ENCODE assay signal across 1 cellular context in the genomic region with DNA sequence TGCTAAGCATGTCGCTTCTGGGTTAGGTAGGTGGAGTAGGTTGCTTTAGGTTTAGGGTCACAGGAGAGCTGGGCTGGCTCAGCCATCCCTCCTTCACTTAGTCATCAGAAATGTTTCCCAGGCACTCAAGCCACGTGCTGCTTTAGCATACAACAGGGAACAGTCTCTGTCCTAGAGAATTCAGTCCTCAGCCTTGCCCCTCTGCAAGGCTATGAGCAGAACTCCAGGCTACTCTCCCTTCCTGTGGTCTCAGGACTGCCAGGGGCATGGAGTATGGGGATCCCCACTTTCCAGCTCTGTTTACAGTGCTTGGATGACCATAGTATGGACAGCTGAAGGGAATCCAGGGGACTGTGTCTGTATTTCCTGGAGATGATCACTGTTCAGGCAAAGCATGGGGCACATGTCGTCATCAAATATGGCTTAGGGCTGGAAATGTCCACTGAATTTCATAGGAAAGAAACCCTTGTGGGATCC.
TF ChIP-seq lines count a peak whose summit lies in the region.

No MANE protein-coding gene starts in this region.

TF ChIP-seq in GM12878, 131 proteins besides CTCF, POLR2A, EP300 and RAD21 (continued from another document):
- TF ChIP-seq, protein P1, sequence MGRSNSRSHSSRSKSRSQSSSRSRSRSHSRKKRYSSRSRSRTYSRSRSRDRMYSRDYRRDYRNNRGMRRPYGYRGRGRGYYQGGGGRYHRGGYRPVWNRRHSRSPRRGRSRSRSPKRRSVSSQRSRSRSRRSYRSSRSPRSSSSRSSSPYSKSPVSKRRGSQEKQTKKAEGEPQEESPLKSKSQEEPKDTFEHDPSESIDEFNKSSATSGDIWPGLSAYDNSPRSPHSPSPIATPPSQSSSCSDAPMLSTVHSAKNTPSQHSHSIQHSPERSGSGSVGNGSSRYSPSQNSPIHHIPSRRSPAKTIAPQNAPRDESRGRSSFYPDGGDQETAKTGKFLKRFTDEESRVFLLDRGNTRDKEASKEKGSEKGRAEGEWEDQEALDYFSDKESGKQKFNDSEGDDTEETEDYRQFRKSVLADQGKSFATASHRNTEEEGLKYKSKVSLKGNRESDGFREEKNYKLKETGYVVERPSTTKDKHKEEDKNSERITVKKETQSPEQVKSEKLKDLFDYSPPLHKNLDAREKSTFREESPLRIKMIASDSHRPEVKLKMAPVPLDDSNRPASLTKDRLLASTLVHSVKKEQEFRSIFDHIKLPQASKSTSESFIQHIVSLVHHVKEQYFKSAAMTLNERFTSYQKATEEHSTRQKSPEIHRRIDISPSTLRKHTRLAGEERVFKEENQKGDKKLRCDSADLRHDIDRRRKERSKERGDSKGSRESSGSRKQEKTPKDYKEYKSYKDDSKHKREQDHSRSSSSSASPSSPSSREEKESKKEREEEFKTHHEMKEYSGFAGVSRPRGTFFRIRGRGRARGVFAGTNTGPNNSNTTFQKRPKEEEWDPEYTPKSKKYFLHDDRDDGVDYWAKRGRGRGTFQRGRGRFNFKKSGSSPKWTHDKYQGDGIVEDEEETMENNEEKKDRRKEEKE (IDR thresholded peaks at IDR 0.05): no peak
- TF ChIP-seq, protein P2, sequence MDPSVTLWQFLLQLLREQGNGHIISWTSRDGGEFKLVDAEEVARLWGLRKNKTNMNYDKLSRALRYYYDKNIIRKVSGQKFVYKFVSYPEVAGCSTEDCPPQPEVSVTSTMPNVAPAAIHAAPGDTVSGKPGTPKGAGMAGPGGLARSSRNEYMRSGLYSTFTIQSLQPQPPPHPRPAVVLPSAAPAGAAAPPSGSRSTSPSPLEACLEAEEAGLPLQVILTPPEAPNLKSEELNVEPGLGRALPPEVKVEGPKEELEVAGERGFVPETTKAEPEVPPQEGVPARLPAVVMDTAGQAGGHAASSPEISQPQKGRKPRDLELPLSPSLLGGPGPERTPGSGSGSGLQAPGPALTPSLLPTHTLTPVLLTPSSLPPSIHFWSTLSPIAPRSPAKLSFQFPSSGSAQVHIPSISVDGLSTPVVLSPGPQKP (IDR thresholded peaks at IDR 0.05; ENCODE audit: low read depth, low read length): no peak
- no peak for TF ChIP-seq FOXK2 (IDR thresholded peaks at IDR 0.05)
- no peak for TF ChIP-seq SUZ12 (IDR thresholded peaks at IDR 0.05; ENCODE audit: unreplicated experiment)
- no peak for TF ChIP-seq POLR2AphosphoS5 (IDR thresholded peaks at IDR 0.05; ENCODE audit: low read length)
- TF ChIP-seq, protein P3, sequence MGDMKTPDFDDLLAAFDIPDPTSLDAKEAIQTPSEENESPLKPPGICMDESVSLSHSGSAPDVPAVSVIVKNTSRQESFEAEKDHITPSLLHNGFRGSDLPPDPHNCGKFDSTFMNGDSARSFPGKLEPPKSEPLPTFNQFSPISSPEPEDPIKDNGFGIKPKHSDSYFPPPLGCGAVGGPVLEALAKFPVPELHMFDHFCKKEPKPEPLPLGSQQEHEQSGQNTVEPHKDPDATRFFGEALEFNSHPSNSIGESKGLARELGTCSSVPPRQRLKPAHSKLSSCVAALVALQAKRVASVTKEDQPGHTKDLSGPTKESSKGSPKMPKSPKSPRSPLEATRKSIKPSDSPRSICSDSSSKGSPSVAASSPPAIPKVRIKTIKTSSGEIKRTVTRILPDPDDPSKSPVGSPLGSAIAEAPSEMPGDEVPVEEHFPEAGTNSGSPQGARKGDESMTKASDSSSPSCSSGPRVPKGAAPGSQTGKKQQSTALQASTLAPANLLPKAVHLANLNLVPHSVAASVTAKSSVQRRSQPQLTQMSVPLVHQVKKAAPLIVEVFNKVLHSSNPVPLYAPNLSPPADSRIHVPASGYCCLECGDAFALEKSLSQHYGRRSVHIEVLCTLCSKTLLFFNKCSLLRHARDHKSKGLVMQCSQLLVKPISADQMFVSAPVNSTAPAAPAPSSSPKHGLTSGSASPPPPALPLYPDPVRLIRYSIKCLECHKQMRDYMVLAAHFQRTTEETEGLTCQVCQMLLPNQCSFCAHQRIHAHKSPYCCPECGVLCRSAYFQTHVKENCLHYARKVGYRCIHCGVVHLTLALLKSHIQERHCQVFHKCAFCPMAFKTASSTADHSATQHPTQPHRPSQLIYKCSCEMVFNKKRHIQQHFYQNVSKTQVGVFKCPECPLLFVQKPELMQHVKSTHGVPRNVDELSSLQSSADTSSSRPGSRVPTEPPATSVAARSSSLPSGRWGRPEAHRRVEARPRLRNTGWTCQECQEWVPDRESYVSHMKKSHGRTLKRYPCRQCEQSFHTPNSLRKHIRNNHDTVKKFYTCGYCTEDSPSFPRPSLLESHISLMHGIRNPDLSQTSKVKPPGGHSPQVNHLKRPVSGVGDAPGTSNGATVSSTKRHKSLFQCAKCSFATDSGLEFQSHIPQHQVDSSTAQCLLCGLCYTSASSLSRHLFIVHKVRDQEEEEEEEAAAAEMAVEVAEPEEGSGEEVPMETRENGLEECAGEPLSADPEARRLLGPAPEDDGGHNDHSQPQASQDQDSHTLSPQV (IDR thresholded peaks at IDR 0.05): no peak
- TF ChIP-seq NRF1 (conservative IDR thresholded peaks at IDR 0.05; ENCODE audit: low read depth, low read length): no peak
- TF ChIP-seq GABPA (IDR thresholded peaks at IDR 0.05; ENCODE audit: low read depth): no peak
- TF ChIP-seq MYB (IDR thresholded peaks at IDR 0.05; ENCODE audit: borderline replicate concordance, low read depth, low read length): no peak
- no peak for TF ChIP-seq KAT2A (conservative IDR thresholded peaks at IDR 0.05; ENCODE audit: control insufficient read depth, low read depth, low read length)
- no peak for TF ChIP-seq NR2C2 (IDR thresholded peaks at IDR 0.05; ENCODE audit: borderline replicate concordance, control insufficient read depth, insufficient read length, low read depth)
- TF ChIP-seq, protein P4, sequence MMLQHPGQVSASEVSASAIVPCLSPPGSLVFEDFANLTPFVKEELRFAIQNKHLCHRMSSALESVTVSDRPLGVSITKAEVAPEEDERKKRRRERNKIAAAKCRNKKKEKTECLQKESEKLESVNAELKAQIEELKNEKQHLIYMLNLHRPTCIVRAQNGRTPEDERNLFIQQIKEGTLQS (IDR thresholded peaks at IDR 0.05; ENCODE audit: borderline replicate concordance, extremely low read depth, low read depth, low read length): no peak
- TF ChIP-seq CBX5 (IDR thresholded peaks at IDR 0.05; ENCODE audit: low read depth): no peak
- no peak for TF ChIP-seq ZBED1 (IDR thresholded peaks at IDR 0.05; ENCODE audit: borderline replicate concordance)
